In the genomic region with DNA sequence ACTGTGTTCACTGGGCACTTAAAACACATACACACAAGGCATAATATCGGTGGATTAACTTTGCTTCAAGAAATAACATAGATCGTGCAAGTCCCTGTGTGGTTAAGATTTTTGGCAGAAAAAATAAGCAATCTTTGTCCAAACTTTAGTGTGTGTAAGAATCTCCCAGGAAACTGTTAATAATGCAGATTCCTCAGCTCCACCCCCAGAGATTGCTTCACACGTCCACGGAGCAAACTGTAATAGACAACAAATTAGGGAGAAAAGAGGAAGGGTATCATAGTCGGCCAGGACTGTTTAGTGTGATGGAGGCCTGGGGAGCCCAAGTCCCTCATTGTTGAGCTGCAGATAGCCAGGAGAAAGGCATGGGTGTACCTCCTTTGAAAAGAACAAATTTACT, we compare ENCODE assay signal across 19 cellular contexts.
DNase-seq lines count a peak whose midpoint lies in the region; ATAC-seq, FAIRE-seq and TF ChIP-seq lines count a peak whose summit lies in the region.
"Had no signal": no experiment of that assay in that cellular context is flagged by ENCODE, and none has a peak within 500 bp of the region (broad histone marks: within the 10 kb centered on the region; RNA-seq: fewer than 3 reads in every experiment).

No MANE protein-coding gene starts in this region.

- DNase-seq in IMR-90 (no peak), SIG-M5 (lab: John Stamatoyannopoulos, UW) (peak; percentile 58), esophagus muscularis mucosa (ENCODE audit: extremely low spot score) (peak; percentile 80), posterior vena cava (ENCODE audit: low spot score) (peak; percentile 29), mesenchymal stem cell (no peak), D721Med (ENCODE audit: insufficient read length, low spot score) (no peak)
- DNase-seq: CD4-positive, alpha-beta T cell; DMS79 treated with DMSO at 0.1 percent for 48 hours; HCEC 1CT; NCI-H1105 treated with DMSO at 0.1 percent for 48 hours; NCI-H187 treated with DMSO at 0.1 percent for 48 hours; NCI-H510A; OCI-M1; RPMI8226 had no signal

- H2BK120ac ChIP-seq in IMR-90 (ENCODE audit: low read depth, low read length) (no peak overlapping the region), mesenchymal stem cell (ENCODE audit: low read depth, low read length) (no peak overlapping the region)

- no peak overlapping the region for H3K18ac ChIP-seq in IMR-90 (ENCODE audit: low read depth, low read length)
- H3K18ac ChIP-seq in mesenchymal stem cell (ENCODE audit: low read depth in 1 of 2, low read length in 2 of 2), result no peak overlapping the region

- no peak overlapping the region for H2BK12ac ChIP-seq in mesenchymal stem cell (ENCODE audit: low read length in 2 of 2)

- H4K8ac ChIP-seq in IMR-90 (ENCODE audit: low read depth in 2 of 2, low read length in 2 of 2), result no peak overlapping the region
- H4K8ac ChIP-seq in mesenchymal stem cell (ENCODE audit: low read length), result no peak overlapping the region

- no peak overlapping the region for H2AFZ ChIP-seq in IMR-90 (replicated peaks; ENCODE audit: low read length, poor library complexity)
- H2AFZ ChIP-seq in mesenchymal stem cell (ENCODE audit: low read depth, low read length), result no peak overlapping the region

- H3K9ac ChIP-seq in IMR-90 (ENCODE audit: low read depth, low read length) (no peak overlapping the region), mesenchymal stem cell (ENCODE audit: low read length) (no peak overlapping the region)

- H3K79me1 ChIP-seq in IMR-90 (ENCODE audit: low read depth in 1 of 2, low read length in 2 of 2), result no peaks in the 10 kb centered on the region; a peak in 1 of 4 replicates
- no peaks in the 10 kb centered on the region for H3K79me1 ChIP-seq in mesenchymal stem cell (replicated peaks; ENCODE audit: low read length, poor library complexity, severe bottlenecking)

- H2AK9ac ChIP-seq in IMR-90 (replicated peaks; ENCODE audit: low read depth, low read length, poor library complexity), result no peak overlapping the region

- peaks cover 6% of the 10 kb centered on the region for H3K9me1 ChIP-seq in IMR-90 (ENCODE audit: insufficient read depth, low read length)

- no peak for TF ChIP-seq EP300 in esophagus muscularis mucosa (IDR thresholded peaks at IDR 0.05)

- no peaks in the 10 kb centered on the region for H3K27me3 ChIP-seq in IMR-90 (ENCODE audit: control insufficient read depth, insufficient read depth, low read length)
- H3K27me3 ChIP-seq in esophagus muscularis mucosa, result no peaks in the 10 kb centered on the region
- H3K27me3 ChIP-seq in mesenchymal stem cell (ENCODE audit: control insufficient read depth in 1 of 2, insufficient read depth in 1 of 2, low read length in 2 of 2), result no peaks in the 10 kb centered on the region
- H3K27me3 ChIP-seq: SJSA1 had no signal

- dilution Hi-C loops in IMR-90 (cut with HindIII; ENCODE audit: low sequenced_read_pairs, unreplicated experiment), result no loop called here

- H3K23ac ChIP-seq in IMR-90 (ENCODE audit: low read depth, low read length), result no peak overlapping the region
- H3K23ac ChIP-seq in mesenchymal stem cell (ENCODE audit: low read length in 2 of 2), result no peak overlapping the region

- H3K27ac ChIP-seq in IMR-90 (ENCODE audit: insufficient read depth, low read length), result no peak overlapping the region
- no peak overlapping the region for H3K27ac ChIP-seq in esophagus muscularis mucosa (replicated peaks in 1 of 4)
- no peak overlapping the region for H3K27ac ChIP-seq in mesenchymal stem cell (ENCODE audit: low read length, poor library complexity, severe bottlenecking)
- H3K27ac ChIP-seq: SJSA1 had no signal

- TF ChIP-seq POLR2A in IMR-90 (IDR thresholded peaks at IDR 0.05; ENCODE audit: low read depth, low read length), result no peak
- no peak for TF ChIP-seq POLR2A in esophagus muscularis mucosa (IDR thresholded peaks at IDR 0.05; ENCODE audit: low read depth)

- no peak overlapping the region for H2BK5ac ChIP-seq in IMR-90 (ENCODE audit: low read depth, low read length, poor library complexity, severe bottlenecking)
- no peak overlapping the region for H2BK5ac ChIP-seq in mesenchymal stem cell (ENCODE audit: low read depth, low read length, poor library complexity, severe bottlenecking)

- FAIRE-seq in D721Med (lab: Jason Lieb, UNC), result no peak
- FAIRE-seq: G401.6, GM12892 had no signal

- no peak overlapping the region for H4K91ac ChIP-seq in IMR-90 (ENCODE audit: insufficient read depth, low read depth, low read length)
- H4K91ac ChIP-seq in mesenchymal stem cell (ENCODE audit: low read length), result no peak overlapping the region

- BruUV-seq in IMR-90 (replicated peaks; lab: Mats Ljungman, UMichigan), result no TSS peak

- CTCF ChIA-PET in IMR-90 (lab: Yijun Ruan, JAX), result interaction anchor here (0.6 kb wide), 1 partner anchor 1475 kb away, joined by 3 read pairs; no protein-coding TSS in a partner anchor

- H3K36me3 ChIP-seq in IMR-90 (ENCODE audit: control insufficient read depth, insufficient read depth, low read length) (no peaks in the 10 kb centered on the region), esophagus muscularis mucosa (peaks cover 0 to 7% (median 0%) of the 10 kb centered on the region in 4 donors), mesenchymal stem cell (ENCODE audit: control insufficient read depth in 1 of 2, insufficient read depth in 2 of 2, low read depth in 1 of 2, low read length in 2 of 2) (no peaks in the 10 kb centered on the region)

- no CpG with 5 or more reads among the region's 5 CpGs for WGBS in IMR-90 (ENCODE audit: extremely low coverage in 2 of 2, insufficient read length in 1 of 2), 2 experiments
- 61% methylated on average over 5 of the region's 5 CpGs for WGBS in esophagus muscularis mucosa
- 88% methylated on average over 3 of the region's 5 CpGs for WGBS in mesenchymal stem cell

- no peak overlapping the region for H3K4me3 ChIP-seq in IMR-90 (ENCODE audit: insufficient read depth, low read depth, low read length)
- H3K4me3 ChIP-seq in esophagus muscularis mucosa, result no peak overlapping the region
- no peak overlapping the region for H3K4me3 ChIP-seq in mesenchymal stem cell (ENCODE audit: insufficient read depth in 1 of 2, low read depth in 1 of 2, low read length in 2 of 2)
- H3K4me3 ChIP-seq: SJSA1 had no signal

- no peak overlapping the region for H2AK5ac ChIP-seq in IMR-90 (ENCODE audit: low read depth, low read length)
- no peak overlapping the region for H2AK5ac ChIP-seq in mesenchymal stem cell (ENCODE audit: low read length, severe bottlenecking)

- H4K5ac ChIP-seq in IMR-90 (ENCODE audit: low read depth, low read length), result no peak overlapping the region

- POLR2A ChIA-PET in IMR-90 (lab: Charles Lee; ENCODE audit: unreplicated experiment), result no interaction called here

- no peak overlapping the region for H3K14ac ChIP-seq in IMR-90 (replicated peaks; ENCODE audit: low read depth, low read length)
- no peak overlapping the region for H3K14ac ChIP-seq in mesenchymal stem cell (ENCODE audit: low read length in 2 of 2)

- TF ChIP-seq CTCF in IMR-90 (conservative IDR thresholded peaks at IDR 0.05; ENCODE audit: low read depth, low read length), result no peak
- TF ChIP-seq CTCF in esophagus muscularis mucosa (IDR thresholded peaks at IDR 0.05), result no peak
- no peak for TF ChIP-seq CTCF in D721Med (IDR thresholded peaks at IDR 0.05; ENCODE audit: insufficient read depth, missing control alignments)

- no peak overlapping the region for H3K56ac ChIP-seq in IMR-90 (ENCODE audit: extremely low read depth, insufficient read depth, low read length)

- ATAC-seq in IMR-90 (ENCODE audit: low read depth) (no peak), HG03521 (IDR thresholded peaks at IDR 0.05; ENCODE audit: unreplicated experiment) (no peak), HG03139 (IDR thresholded peaks at IDR 0.05; ENCODE audit: unreplicated experiment) (no peak)

- intact Hi-C loops in IMR-90 (cut with micrococcal nuclease), result loop anchor here (5.0 kb wide), 1 partner anchor 643 kb away; no protein-coding TSS in a partner anchor
- intact Hi-C loops in esophagus muscularis mucosa (cut with DNase I), result loop anchor here (5.0 to 10.0 kb wide), 2 partner anchors 87 to 580 kb away; a partner anchor contains a TSS
- intact Hi-C loops in posterior vena cava (cut with DNase I), result no loop called here

- H4K20me1 ChIP-seq in IMR-90 (ENCODE audit: insufficient read depth, low read length), result no peaks in the 10 kb centered on the region

- no peak overlapping the region for H3K4ac ChIP-seq in IMR-90 (ENCODE audit: low read depth, low read length)
- no peak overlapping the region for H3K4ac ChIP-seq in mesenchymal stem cell (ENCODE audit: low read depth in 1 of 2, low read length in 2 of 2)

- in situ Hi-C loops in IMR-90 (cut with MboI; ENCODE audit: low sequenced_read_pairs), result no loop called here

- no peak overlapping the region for H2BK20ac ChIP-seq in IMR-90 (ENCODE audit: low read depth, low read length)

- H3K4me2 ChIP-seq in IMR-90 (ENCODE audit: low read depth, low read length) (no peak overlapping the region), mesenchymal stem cell (ENCODE audit: low read length, poor library complexity, severe bottlenecking) (no peak overlapping the region)

- no peaks in the 10 kb centered on the region for H3K9me3 ChIP-seq in IMR-90 (ENCODE audit: control insufficient read depth, insufficient read depth, low read length)
- no peaks in the 10 kb centered on the region for H3K9me3 ChIP-seq in esophagus muscularis mucosa
- no peaks in the 10 kb centered on the region for H3K9me3 ChIP-seq in mesenchymal stem cell (ENCODE audit: control insufficient read depth, low read length)
- H3K9me3 ChIP-seq: SJSA1 had no signal

- no peak overlapping the region for H2BK15ac ChIP-seq in IMR-90 (ENCODE audit: low read depth, low read length)
- no peak overlapping the region for H2BK15ac ChIP-seq in mesenchymal stem cell (ENCODE audit: low read depth, poor library complexity, severe bottlenecking)

- no peak for TF ChIP-seq RAD21 in IMR-90 (IDR thresholded peaks at IDR 0.05; ENCODE audit: low read length)

- H3K4me1 ChIP-seq in IMR-90 (ENCODE audit: control insufficient read depth, insufficient read depth, low read length) (peaks cover 1% of the 10 kb centered on the region; the same call in 1 of the 2 replicates), esophagus muscularis mucosa (peaks cover 5 to 59% (median 52%) of the 10 kb centered on the region in 4 donors), mesenchymal stem cell (ENCODE audit: control insufficient read depth, insufficient read depth, low read depth, low read length) (no peaks in the 10 kb centered on the region)
- H3K4me1 ChIP-seq: SJSA1 had no signal

TF ChIP-seq in IMR-90, 13 proteins besides CTCF, POLR2A, EP300 and RAD21:
- TF ChIP-seq, protein P1, sequence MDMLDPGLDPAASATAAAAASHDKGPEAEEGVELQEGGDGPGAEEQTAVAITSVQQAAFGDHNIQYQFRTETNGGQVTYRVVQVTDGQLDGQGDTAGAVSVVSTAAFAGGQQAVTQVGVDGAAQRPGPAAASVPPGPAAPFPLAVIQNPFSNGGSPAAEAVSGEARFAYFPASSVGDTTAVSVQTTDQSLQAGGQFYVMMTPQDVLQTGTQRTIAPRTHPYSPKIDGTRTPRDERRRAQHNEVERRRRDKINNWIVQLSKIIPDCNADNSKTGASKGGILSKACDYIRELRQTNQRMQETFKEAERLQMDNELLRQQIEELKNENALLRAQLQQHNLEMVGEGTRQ (IDR thresholded peaks at IDR 0.05; ENCODE audit: low read depth, low read length), result no peak
- 0 out of 2 replicates have a peak, but pooled peaks have one; percentile 16 for TF ChIP-seq CEBPB (IDR thresholded peaks at IDR 0.05; ENCODE audit: low read depth, low read length)
TF ChIP-seq in IMR-90: peak in this region for 1.

Comparison
In these comparisons a context has a peak if more than half of its experiments do, and no peak if none do; other contexts are left out.
1. DNase-seq: peak in SIG-M5 (single experiment), esophagus muscularis mucosa (single experiment) and posterior vena cava (single experiment); none in IMR-90 (single experiment), mesenchymal stem cell (single experiment) and D721Med (single experiment).
2. intact Hi-C loops: an anchor here in IMR-90 (5.0 kb wide) and esophagus muscularis mucosa (5.0 to 10.0 kb wide); none called in posterior vena cava.